Comparison of ENCODE assay signal across 8 cellular contexts in the genomic region with DNA sequence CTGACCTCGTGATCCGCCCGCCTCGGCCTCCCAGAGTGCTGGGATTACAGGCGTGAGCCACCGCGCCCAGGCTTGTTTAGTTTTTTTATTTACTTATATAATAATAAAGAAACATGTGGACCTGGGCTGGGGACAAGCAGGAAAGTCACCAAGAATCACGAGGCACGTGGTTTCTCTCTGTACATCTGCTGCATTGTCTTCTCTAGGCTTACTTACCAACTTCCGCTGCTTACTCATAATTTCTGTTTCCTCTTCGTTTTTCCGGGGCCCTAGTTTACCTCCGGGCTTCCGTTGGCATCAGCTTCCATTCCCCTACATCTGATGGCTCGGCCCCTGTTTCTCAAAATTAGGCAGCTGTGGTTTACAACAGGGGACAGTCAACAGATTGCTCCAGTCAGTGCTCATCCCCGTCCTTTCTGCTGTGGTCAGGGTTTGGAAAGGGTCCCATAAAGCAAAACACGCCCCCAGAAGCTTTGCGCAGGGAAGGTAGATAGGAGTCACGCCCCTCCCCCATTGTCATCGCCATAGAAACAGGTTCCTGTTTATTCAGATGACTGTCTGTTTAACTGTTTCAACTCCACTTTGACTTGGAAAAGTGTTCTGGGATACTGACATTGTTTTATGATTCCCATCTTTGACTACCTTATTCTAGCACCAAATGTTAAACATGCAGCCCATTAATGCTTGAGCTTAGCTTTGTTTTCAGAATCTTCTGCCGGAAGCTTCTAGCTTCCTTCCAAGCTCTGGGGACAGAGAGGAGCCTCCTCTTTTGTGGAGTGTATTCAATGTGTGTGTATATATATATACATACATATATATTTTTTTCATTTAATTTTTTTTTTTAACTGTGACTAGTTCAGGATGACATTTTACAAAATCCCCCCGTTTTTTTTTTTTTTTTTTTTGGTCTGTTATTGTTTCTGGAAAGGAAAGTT. TPM values are rescaled to one million over a fixed set of nuclear protein-coding genes. Genes with fewer than 3 reads are reported as not detected.
DNase-seq lines count a peak whose midpoint lies in the region; ATAC-seq lines count a peak whose summit lies in the region.

No MANE protein-coding gene starts in this region.

- peaks cover 5 to 40% of the 10 kb centered on the region in 2 donors for H3K36me3 Mint-ChIP-seq in activated naive CD4-positive, alpha-beta T cell treated with anti-CD3 and anti-CD28 coated beads, Interleukin-2, amount 50 U/mL, for 72 hours

- H3K27ac Mint-ChIP-seq in activated naive CD4-positive, alpha-beta T cell treated with anti-CD3 and anti-CD28 coated beads, Interleukin-2, amount 50 U/mL, for 72 hours: peak overlapping the region; percentile 89 to 93

- ATAC-seq in GM18502 (IDR thresholded peaks at IDR 0.05; ENCODE audit: poor library complexity, unreplicated experiment): peak; percentile 46
- ATAC-seq in HG03097 (IDR thresholded peaks at IDR 0.05; ENCODE audit: low FRiP score, unreplicated experiment): peak; percentile 47
- ATAC-seq in activated naive CD4-positive, alpha-beta T cell treated with anti-CD3 and anti-CD28 coated beads, Interleukin-2, amount 50 U/mL, for 72 hours: peak; percentile 91 to 96

- peak; percentile 93 for DNase-seq in SKM-1 treated with dmso at 0.1 percent for 144 hours (lab: John Stamatoyannopoulos, UW; ENCODE audit: unreplicated experiment)
- DNase-seq in activated naive CD4-positive, alpha-beta T cell treated with anti-CD3 and anti-CD28 coated beads, Interleukin-2, amount 50 U/mL, for 72 hours (ENCODE audit: low spot score in 2 of 2): peak; percentile 67 to 71
- DNase-seq in hepatic stellate cell (ENCODE audit: low spot score): peak; percentile 38
- peak; percentile 28 for DNase-seq in smooth muscle cell of the brain vasculature (ENCODE audit: low read depth, low spot score)
- DNase-seq in NCI-H526 (lab: John Stamatoyannopoulos, UW): no peak
- no peak for DNase-seq in NCI-H1105 treated with DMSO at 0.1 percent for 48 hours (lab: John Stamatoyannopoulos, UW)

- H3K9me3 Mint-ChIP-seq in activated naive CD4-positive, alpha-beta T cell treated with anti-CD3 and anti-CD28 coated beads, Interleukin-2, amount 50 U/mL, for 72 hours: peaks cover 15 to 26% of the 10 kb centered on the region in 2 donors

RNA-seq across cellular contexts. Expression of a gene that starts 32.0 kb away (rescaled TPM):
- total RNA-seq in activated naive CD4-positive, alpha-beta T cell treated with anti-CD3 and anti-CD28 coated beads, Interleukin-2, amount 50 U/mL, for 72 hours: under 1 TPM; 0.31 to 0.32 TPM

RNA-seq across cellular contexts. Expression of a gene that starts 50.7 kb away (rescaled TPM):
- total RNA-seq in activated naive CD4-positive, alpha-beta T cell treated with anti-CD3 and anti-CD28 coated beads, Interleukin-2, amount 50 U/mL, for 72 hours: 10 to 100 TPM; 14.5 to 40.3 TPM

Comparison
In these comparisons a context has a peak if more than half of its experiments do, and no peak if none do; other contexts are left out.
1. DNase-seq: peak in SKM-1 treated with dmso at 0.1 percent for 144 hours (single experiment), activated naive CD4-positive, alpha-beta T cell treated with anti-CD3 and anti-CD28 coated beads, Interleukin-2, amount 50 U/mL, for 72 hours (2 of 2), hepatic stellate cell (single experiment) and smooth muscle cell of the brain vasculature (single experiment); none in NCI-H526 (0 of 2) and NCI-H1105 treated with DMSO at 0.1 percent for 48 hours (single experiment).
2. Peak in every context shown above with its lines, with median percentiles within 50 percentile points of each other: ATAC-seq.